Comparison of ENCODE assay signal across 8 cellular contexts in genomic region chr14:77097689-77098469, GRCh38.
A peak's percentile ranks its signal among the peaks of the same experiment; 100 is the strongest.
DNase-seq lines count a peak whose midpoint lies in the region; ATAC-seq and TF ChIP-seq lines count a peak whose summit lies in the region.

CIPC (plus strand) TSS chr14:77098258; CDS start chr14:77105709, 7,451 bp downstream.

- H3K4me3 Mint-ChIP-seq in central memory CD8-positive, alpha-beta T cell: peak within 1 kb of the TSS; percentile 95

- H3K4me3 ChIP-seq in AG09309 (ENCODE audit: control insufficient read depth, low read depth, low read length): peak within 1 kb of the TSS; percentile 96

- ATAC-seq in GM19025 (IDR thresholded peaks at IDR 0.05; ENCODE audit: low read depth, unreplicated experiment): peak; percentile 85
- ATAC-seq in HG03342 (IDR thresholded peaks at IDR 0.05; ENCODE audit: unreplicated experiment): peak; percentile 89
- peak; percentile 92 for ATAC-seq in central memory CD8-positive, alpha-beta T cell (replicated peaks; ENCODE audit: extremely low read depth, poor library complexity, severe bottlenecking)

- TF ChIP-seq CTCF in AG09309 (IDR thresholded peaks at IDR 0.05; ENCODE audit: control insufficient read depth, insufficient read depth, low read depth, low read length, missing control alignments): no peak

- H3K9me3 Mint-ChIP-seq in central memory CD8-positive, alpha-beta T cell: no peaks in the 10 kb centered on the region

- peak within 1 kb of the TSS; percentile 97 for H3K27ac Mint-ChIP-seq in central memory CD8-positive, alpha-beta T cell (ENCODE audit: low read depth)

- peaks cover 39% of the 10 kb centered on the region for H3K4me1 Mint-ChIP-seq in central memory CD8-positive, alpha-beta T cell

- H3K36me3 Mint-ChIP-seq in central memory CD8-positive, alpha-beta T cell (ENCODE audit: insufficient read depth): peaks cover 14% of the 10 kb centered on the region

- no peaks in the 10 kb centered on the region for H3K27me3 Mint-ChIP-seq in central memory CD8-positive, alpha-beta T cell

- DNase-seq in AG09309 (ENCODE audit: low read depth) (peak; percentile 91), NCI-H446 (lab: John Stamatoyannopoulos, UW) (peak; percentile 94 to 99), iris pigment epithelial cell (ENCODE audit: low read depth) (peak; percentile 98)
- peak; percentile 99 for DNase-seq in activated CD4-positive, CD25-positive, alpha-beta regulatory T cell treated with anti-CD3 and anti-CD28 coated beads, Interleukin-2, amount 50 U/mL, for 16 hours (ENCODE audit: low read depth, low spot score)
- DNase-seq in central memory CD8-positive, alpha-beta T cell (ENCODE audit: low spot score in 2 of 2): peak; percentile 96 to 98
- DNase-seq in stimulated activated CD4-positive, alpha-beta T cell treated with anti-CD3 and anti-CD28 coated beads, Interleukin-12 subunit alpha, Interleukin-12 subunit beta, amount 100 ng/mL, for 24 hours (ENCODE audit: low read depth in 2 of 2): peak; percentile 99

Comparison
In these comparisons a context has a peak if more than half of its experiments do, and no peak if none do; other contexts are left out.
1. Peak in every context shown above with its lines: DNase-seq, ATAC-seq and H3K4me3 ChIP-seq.